In the genomic region with DNA sequence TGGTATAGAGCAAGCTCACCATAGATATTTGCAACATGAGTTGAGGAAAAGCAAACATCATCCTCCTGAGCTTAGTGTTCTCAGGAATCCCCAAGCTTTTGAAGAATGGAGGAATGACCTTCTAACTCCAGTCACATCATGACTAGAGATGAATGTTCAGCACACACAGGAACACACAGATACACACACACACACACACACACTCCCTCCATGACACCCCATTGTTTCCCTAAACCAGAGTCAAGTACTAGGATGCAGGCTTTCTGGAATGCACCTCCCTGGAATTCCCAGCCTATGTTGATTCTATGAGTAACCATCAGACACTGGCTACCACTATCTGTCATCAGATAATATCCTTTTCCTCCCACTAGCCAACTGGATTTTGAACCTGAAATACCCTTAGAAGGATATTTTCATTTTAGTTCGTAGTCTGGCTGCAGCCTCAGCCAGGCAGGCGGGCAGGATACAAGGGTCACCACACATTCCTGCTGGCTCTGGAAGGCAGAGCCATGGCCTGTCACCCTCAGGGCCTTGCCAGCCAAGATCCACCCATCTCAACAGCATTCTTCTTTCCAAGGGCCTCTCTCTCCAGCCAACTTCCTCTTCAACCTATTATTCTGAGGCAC, we compare ENCODE assay signal across 1 cellular context.
TF ChIP-seq lines count a peak whose summit lies in the region.

No MANE protein-coding gene starts in this region.

TF ChIP-seq in A549, 52 proteins besides CTCF, POLR2A, EP300 and RAD21 (continued from another document):
- TF ChIP-seq REST (IDR thresholded peaks at IDR 0.05) = no peak
- no peak for TF ChIP-seq EHMT2 (IDR thresholded peaks at IDR 0.05; ENCODE audit: low read depth)
- TF ChIP-seq MAX (IDR thresholded peaks at IDR 0.05) = 0 out of 2 replicates have a peak, but pooled peaks have one; percentile 29
- no peak for TF ChIP-seq EHF (CRISPR knock-in tag; IDR thresholded peaks at IDR 0.05)
- TF ChIP-seq CEBPB (IDR thresholded peaks at IDR 0.05) = 0 out of 4 replicates have a peak, but pooled peaks of 1 of the 2 experiments have one; percentile 6
- TF ChIP-seq JUNB (IDR thresholded peaks at IDR 0.05) = peak; percentile 65
- TF ChIP-seq PBX3 (IDR thresholded peaks at IDR 0.05) = no peak
- no peak for TF ChIP-seq CBX8 (IDR thresholded peaks at IDR 0.05)
- TF ChIP-seq FOSL2 (IDR thresholded peaks at IDR 0.05) = peak; percentile 49
- peak; percentile 86 for TF ChIP-seq FOSL2 (CRISPR knock-in tag; IDR thresholded peaks at IDR 0.05)
- no peak for TF ChIP-seq HOXB13 (CRISPR knock-in tag; IDR thresholded peaks at IDR 0.05; ENCODE audit: low read depth)
- peak in 1 of 2 experiments; percentile 43; a peak in 2 of 5 replicates for TF ChIP-seq JUN (IDR thresholded peaks at IDR 0.05)
- TF ChIP-seq FOXS1 (CRISPR knock-in tag; IDR thresholded peaks at IDR 0.05) = no peak; the same call in 1 of the 2 replicates
- TF ChIP-seq GATA3 (IDR thresholded peaks at IDR 0.05; ENCODE audit: borderline replicate concordance) = peak; percentile 82
TF ChIP-seq in A549: peak in this region for 6.
